8 cellular contexts compared by ENCODE assay signal in genomic region chr2:151946856-151947523, GRCh38.
DNase-seq lines count a peak whose midpoint lies in the region; ATAC-seq and TF ChIP-seq lines count a peak whose summit lies in the region.

No MANE protein-coding gene starts in this region.

- no peak overlapping the region for H3K9ac ChIP-seq in MM.1S (ENCODE audit: low read length)

- DNase-seq in GM03348 (ENCODE audit: low spot score) (peak; percentile 19), MM.1S (peak; percentile 42), omental fat pad (ENCODE audit: low spot score) (peak; percentile 27), NCI-H526 treated with DMSO at 0.1 percent for 48 hours (lab: John Stamatoyannopoulos, UW) (no peak), NCI-H446 treated with DMSO at 0.1 percent for 48 hours (lab: John Stamatoyannopoulos, UW) (no peak)
- peak; percentile 2 for DNase-seq in activated CD4-positive, alpha-beta T cell treated with anti-CD3 and anti-CD28 coated beads, Interleukin-2, amount 50 U/mL, for 1 hour

- H3K9me2 ChIP-seq in MM.1S (replicated peaks; ENCODE audit: insufficient read depth, low read length), result no peaks in the 10 kb centered on the region

- H3K27ac ChIP-seq in MM.1S (ENCODE audit: low read length), result no peak overlapping the region
- no peak overlapping the region for H3K27ac ChIP-seq in gastroesophageal sphincter

- no peaks in the 10 kb centered on the region for H3F3A ChIP-seq in MM.1S (ENCODE audit: insufficient read depth, low read length)

- peak; percentile 87 for ATAC-seq in GM21723 (IDR thresholded peaks at IDR 0.05; ENCODE audit: unreplicated experiment)
- peak; percentile 57 for ATAC-seq in gastroesophageal sphincter
- peak; percentile 58 for ATAC-seq in omental fat pad (ENCODE audit: low FRiP score)

- H3K4me2 ChIP-seq in MM.1S (ENCODE audit: low read depth, low read length), result peak overlapping the region; percentile 38

- no peaks in the 10 kb centered on the region for H3K9me3 ChIP-seq in MM.1S (replicated peaks; ENCODE audit: insufficient read depth, low read length)
- H3K9me3 ChIP-seq in gastroesophageal sphincter, result peaks cover 0 to 6% (median 0%) of the 10 kb centered on the region in 3 donors

- H3K4me3 ChIP-seq in MM.1S (ENCODE audit: low read length) (peak overlapping the region; percentile 19; the same call in 1 of the 2 replicates), gastroesophageal sphincter (peak overlapping the region in 1 of 2 donors; percentile 25)

- H3K27me3 ChIP-seq in MM.1S (replicated peaks; ENCODE audit: insufficient read depth, low read length) (no peaks in the 10 kb centered on the region), gastroesophageal sphincter (no peaks in the 10 kb centered on the region)

- TF ChIP-seq EP300 in gastroesophageal sphincter (IDR thresholded peaks at IDR 0.05), result no peak

- H4K20me1 ChIP-seq in MM.1S (ENCODE audit: insufficient read depth, low read length), result no peaks in the 10 kb centered on the region

- peak overlapping the region; percentile 35 for H2AFZ ChIP-seq in MM.1S (ENCODE audit: low read length)

- H3K4me1 ChIP-seq in MM.1S (ENCODE audit: low read length) (no peaks in the 10 kb centered on the region), gastroesophageal sphincter (peaks cover 0 to 16% (median 0%) of the 10 kb centered on the region in 3 donors)

- no peaks in the 10 kb centered on the region for H3K79me2 ChIP-seq in MM.1S (ENCODE audit: low read length)

- TF ChIP-seq CTCF in MM.1S (IDR thresholded peaks at IDR 0.05; ENCODE audit: low read length), result peak; percentile 73
- peak; percentile 14 to 55 (median 30) for TF ChIP-seq CTCF in gastroesophageal sphincter (IDR thresholded peaks at IDR 0.05)
- no peak for TF ChIP-seq CTCF in omental fat pad (IDR thresholded peaks at IDR 0.05)

- WGBS in gastroesophageal sphincter (ENCODE audit: low coverage in 1 of 2), 2 donors, result 39 to 70% methylated on average over 1 to 8 of the region's 8 CpGs

- H3K36me3 ChIP-seq in MM.1S (replicated peaks; ENCODE audit: insufficient read depth, low read length), result no peaks in the 10 kb centered on the region
- H3K36me3 ChIP-seq in gastroesophageal sphincter, result no peaks in the 10 kb centered on the region

- no peak for TF ChIP-seq POLR2A in gastroesophageal sphincter (IDR thresholded peaks at IDR 0.05)

Comparison
In these comparisons a context has a peak if more than half of its experiments do, and no peak if none do; other contexts are left out.
1. DNase-seq: peak in GM03348 (single experiment), MM.1S (single experiment), activated CD4-positive, alpha-beta T cell treated with anti-CD3 and anti-CD28 coated beads, Interleukin-2, amount 50 U/mL, for 1 hour (single experiment) and omental fat pad (single experiment); none in NCI-H526 treated with DMSO at 0.1 percent for 48 hours (single experiment) and NCI-H446 treated with DMSO at 0.1 percent for 48 hours (single experiment).
2. CTCF ChIP-seq: peak in MM.1S (single experiment) and gastroesophageal sphincter (4 of 4); none in omental fat pad (0 of 3).
3. Peak in every context shown above with its lines, with median percentiles within 50 percentile points of each other: ATAC-seq.